ENCODE assay signal across 1 cellular context in the genomic region with DNA sequence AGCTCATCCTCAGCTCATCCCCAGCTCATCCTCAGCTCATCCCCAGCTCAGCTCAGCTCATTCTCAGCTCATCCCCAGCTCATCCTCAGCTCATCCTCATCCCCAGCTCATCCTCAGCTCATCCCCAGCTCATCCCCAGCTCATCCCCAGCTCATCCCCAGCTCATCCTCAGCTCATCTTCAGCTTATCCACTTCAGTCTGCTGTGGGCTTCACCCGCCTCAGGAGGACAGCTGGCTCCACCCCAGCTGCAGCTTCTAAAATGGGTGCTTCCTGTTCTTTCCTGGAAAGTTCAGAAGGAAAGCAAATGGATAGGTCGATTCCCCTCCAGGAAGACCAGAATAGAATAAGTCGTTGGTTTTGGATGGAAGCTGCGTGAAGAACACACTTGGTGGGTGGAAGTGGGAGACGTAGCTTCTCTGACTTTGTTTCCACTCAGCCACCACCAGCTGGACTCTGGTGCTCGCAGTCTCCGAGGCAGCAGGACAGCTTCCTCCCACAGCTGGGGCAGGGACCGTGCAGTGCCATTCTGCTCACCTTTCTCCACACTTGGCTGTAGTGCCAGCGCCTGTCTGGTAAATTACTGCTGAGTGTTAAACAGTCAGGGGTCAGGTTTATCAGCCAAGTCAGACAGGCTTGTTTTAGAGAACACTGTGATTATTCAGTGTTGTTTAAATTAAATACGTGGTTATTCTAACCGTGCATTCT.
TF ChIP-seq lines count a peak whose summit lies in the region.

No MANE protein-coding gene starts in this region.

TF ChIP-seq in HepG2, 621 proteins besides CTCF, POLR2A, EP300 and RAD21:
- TF ChIP-seq, protein P1, sequence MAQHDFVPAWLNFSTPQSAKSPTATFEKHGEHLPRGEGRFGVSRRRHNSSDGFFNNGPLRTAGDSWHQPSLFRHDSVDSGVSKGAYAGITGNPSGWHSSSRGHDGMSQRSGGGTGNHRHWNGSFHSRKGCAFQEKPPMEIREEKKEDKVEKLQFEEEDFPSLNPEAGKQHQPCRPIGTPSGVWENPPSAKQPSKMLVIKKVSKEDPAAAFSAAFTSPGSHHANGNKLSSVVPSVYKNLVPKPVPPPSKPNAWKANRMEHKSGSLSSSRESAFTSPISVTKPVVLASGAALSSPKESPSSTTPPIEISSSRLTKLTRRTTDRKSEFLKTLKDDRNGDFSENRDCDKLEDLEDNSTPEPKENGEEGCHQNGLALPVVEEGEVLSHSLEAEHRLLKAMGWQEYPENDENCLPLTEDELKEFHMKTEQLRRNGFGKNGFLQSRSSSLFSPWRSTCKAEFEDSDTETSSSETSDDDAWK (CRISPR knock-in tag; IDR thresholded peaks at IDR 0.05) = no peak
- TF ChIP-seq, protein P2, sequence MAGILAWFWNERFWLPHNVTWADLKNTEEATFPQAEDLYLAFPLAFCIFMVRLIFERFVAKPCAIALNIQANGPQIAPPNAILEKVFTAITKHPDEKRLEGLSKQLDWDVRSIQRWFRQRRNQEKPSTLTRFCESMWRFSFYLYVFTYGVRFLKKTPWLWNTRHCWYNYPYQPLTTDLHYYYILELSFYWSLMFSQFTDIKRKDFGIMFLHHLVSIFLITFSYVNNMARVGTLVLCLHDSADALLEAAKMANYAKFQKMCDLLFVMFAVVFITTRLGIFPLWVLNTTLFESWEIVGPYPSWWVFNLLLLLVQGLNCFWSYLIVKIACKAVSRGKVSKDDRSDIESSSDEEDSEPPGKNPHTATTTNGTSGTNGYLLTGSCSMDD (CRISPR knock-in tag; IDR thresholded peaks at IDR 0.05) = no peak
- TF ChIP-seq KMT2B (CRISPR knock-in tag; IDR thresholded peaks at IDR 0.05) = no peak
- TF ChIP-seq SP140L (CRISPR knock-in tag; IDR thresholded peaks at IDR 0.05; ENCODE audit: borderline replicate concordance) = no peak
- no peak for TF ChIP-seq NR2F2 (IDR thresholded peaks at IDR 0.05; ENCODE audit: borderline replicate concordance, low read depth)
- no peak for TF ChIP-seq SP2 (CRISPR knock-in tag; IDR thresholded peaks at IDR 0.05)
- TF ChIP-seq, protein P3, sequence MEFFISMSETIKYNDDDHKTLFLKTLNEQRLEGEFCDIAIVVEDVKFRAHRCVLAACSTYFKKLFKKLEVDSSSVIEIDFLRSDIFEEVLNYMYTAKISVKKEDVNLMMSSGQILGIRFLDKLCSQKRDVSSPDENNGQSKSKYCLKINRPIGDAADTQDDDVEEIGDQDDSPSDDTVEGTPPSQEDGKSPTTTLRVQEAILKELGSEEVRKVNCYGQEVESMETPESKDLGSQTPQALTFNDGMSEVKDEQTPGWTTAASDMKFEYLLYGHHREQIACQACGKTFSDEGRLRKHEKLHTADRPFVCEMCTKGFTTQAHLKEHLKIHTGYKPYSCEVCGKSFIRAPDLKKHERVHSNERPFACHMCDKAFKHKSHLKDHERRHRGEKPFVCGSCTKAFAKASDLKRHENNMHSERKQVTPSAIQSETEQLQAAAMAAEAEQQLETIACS (CRISPR knock-in tag; IDR thresholded peaks at IDR 0.05) = no peak
